In the genomic region with DNA sequence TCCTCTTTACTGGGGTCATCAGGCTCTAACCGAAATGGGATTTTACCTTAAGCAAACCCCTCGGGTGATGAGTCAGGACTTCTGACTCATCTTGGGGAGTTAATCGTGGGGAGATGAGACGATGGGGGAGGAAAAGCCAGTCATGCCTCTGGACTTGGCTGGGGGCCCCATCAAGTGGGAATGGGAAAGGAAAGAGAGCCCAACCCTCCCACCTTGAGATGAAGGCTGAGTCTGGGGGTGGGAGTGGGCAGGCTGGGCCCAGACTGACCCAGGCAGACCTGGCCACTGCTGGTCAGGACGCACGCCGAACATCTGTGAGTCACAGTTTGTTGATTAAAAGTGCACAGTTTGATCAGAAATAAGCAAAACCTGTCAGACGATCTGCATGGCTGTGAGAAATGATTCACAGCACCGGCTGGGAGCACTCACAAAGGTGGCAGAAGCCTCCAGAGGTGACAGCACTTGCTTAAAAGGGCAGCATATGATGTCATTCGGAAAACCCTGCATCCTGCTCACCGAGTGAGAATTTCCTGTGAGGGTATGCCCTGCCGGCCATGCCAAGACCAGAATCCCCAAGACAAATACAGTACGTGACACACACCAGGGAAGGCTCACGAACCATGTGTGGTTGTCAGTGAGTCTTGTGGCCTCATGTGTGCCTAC, we compare ENCODE assay signal across 8 cellular contexts. TPM values are rescaled to one million over a fixed set of nuclear protein-coding genes. Genes with fewer than 3 reads are reported as not detected.
DNase-seq lines count a peak whose midpoint lies in the region; FAIRE-seq and TF ChIP-seq lines count a peak whose summit lies in the region.

No MANE protein-coding gene starts in this region.

- H4K5ac ChIP-seq in H9 (ENCODE audit: insufficient read length, low read depth, low read length) = no peak overlapping the region

- H3K27me3 ChIP-seq in H9 (ENCODE audit: insufficient read depth, low read length) (no peaks in the 10 kb centered on the region), mammary epithelial cell (ENCODE audit: insufficient read depth, low read length) (no peaks in the 10 kb centered on the region)

- H3K9me3 Mint-ChIP-seq in H9 (no peaks in the 10 kb centered on the region), osteocyte (ENCODE audit: unreplicated experiment) (no peaks in the 10 kb centered on the region)

- H2AK5ac ChIP-seq in H9 (ENCODE audit: insufficient read length, low read length) = no peak overlapping the region

- no peak overlapping the region for H3K4me3 ChIP-seq in mammary epithelial cell (replicated peaks in 1 of 3; ENCODE audit: insufficient read depth in 1 of 3, low read depth in 2 of 3, low read length in 3 of 3)

- BruUV-seq in mammary epithelial cell (replicated peaks; lab: Mats Ljungman, UMichigan) = TSS peak; percentile 36

- H2BK15ac ChIP-seq in H9 (ENCODE audit: low read depth, low read length) = no peak overlapping the region

- FAIRE-seq in GM18507 (lab: Jason Lieb, UNC) = peak; percentile 95

- CTCF ChIA-PET in mammary epithelial cell (lab: Charles Lee; ENCODE audit: low non-redundant PET) = no interaction called here

- H2BK5ac ChIP-seq in H9 (ENCODE audit: insufficient read length, low read length) = no peak overlapping the region

- H3K4me3 Mint-ChIP-seq in H9 (no peak overlapping the region), osteocyte (ENCODE audit: unreplicated experiment) (no peak overlapping the region)

- no peak overlapping the region for H3K4ac ChIP-seq in H9 (ENCODE audit: low read depth, low read length)

- H3K79me2 ChIP-seq in H9 (ENCODE audit: insufficient read depth, low read length) = no peaks in the 10 kb centered on the region; the same call in 1 of the 2 replicates
- peaks cover 26% of the 10 kb centered on the region for H3K79me2 ChIP-seq in mammary epithelial cell (ENCODE audit: insufficient read depth, low read length)

- H2AFZ ChIP-seq in H9 (ENCODE audit: low read length) (no peak overlapping the region), mammary epithelial cell (ENCODE audit: low read depth, low read length) (no peak overlapping the region)

- H4K20me1 ChIP-seq in H9 (ENCODE audit: control insufficient read depth, insufficient read depth, insufficient read length) (no peaks in the 10 kb centered on the region), mammary epithelial cell (ENCODE audit: insufficient read depth, low read length) (no peaks in the 10 kb centered on the region)

- no peaks in the 10 kb centered on the region for H3K79me1 ChIP-seq in H9 (ENCODE audit: insufficient read depth, low read depth, low read length, poor library complexity, severe bottlenecking)

- H3K9ac ChIP-seq in H9 (ENCODE audit: extremely low read depth, insufficient read length, low read length) (no peak overlapping the region), mammary epithelial cell (ENCODE audit: insufficient read depth, low read length) (peak overlapping the region; percentile 46)

- no CpG with 5 or more reads among the region's 14 CpGs for WGBS in H9 (ENCODE audit: extremely low coverage, insufficient read length, low lambda C conversion rate)
- 0% methylated on average over 5 of the region's 14 CpGs for WGBS in mammary epithelial cell (ENCODE audit: low coverage, missing lambda C conversion rate)

- H3K27ac ChIP-seq in H9 (ENCODE audit: insufficient read length, low read depth, low read length) (no peak overlapping the region), mammary epithelial cell (ENCODE audit: insufficient read depth, low read depth, low read length) (peak overlapping the region; percentile 82)

- no peak overlapping the region for H3K14ac ChIP-seq in H9 (ENCODE audit: insufficient read depth, low read length)

- H3K4me2 ChIP-seq in H9 (ENCODE audit: insufficient read depth, insufficient read length, low read length) = no peak overlapping the region
- peak overlapping the region; percentile 74 for H3K4me2 ChIP-seq in mammary epithelial cell (ENCODE audit: insufficient read depth, low read depth, low read length)

- in situ Hi-C loops in mammary epithelial cell (cut with MboI; ENCODE audit: low sequenced_read_pairs in 2 of 2) = no loop called here

- no peak overlapping the region for H3K18ac ChIP-seq in H9 (ENCODE audit: insufficient read length, low read depth, low read length)

- H2BK120ac ChIP-seq in H9 (ENCODE audit: low read depth, low read length, poor library complexity, severe bottlenecking) = no peak overlapping the region

- H2BK12ac ChIP-seq in H9 (ENCODE audit: insufficient read length, low read depth, low read length) = no peak overlapping the region

- H3K4me1 ChIP-seq in H9 (ENCODE audit: insufficient read depth, low read length) (no peaks in the 10 kb centered on the region), mammary epithelial cell (ENCODE audit: insufficient read depth, low read length) (peaks cover 46% of the 10 kb centered on the region)

- no peaks in the 10 kb centered on the region for H3K4me1 Mint-ChIP-seq in H9
- peaks cover 61% of the 10 kb centered on the region for H3K4me1 Mint-ChIP-seq in osteocyte (ENCODE audit: unreplicated experiment)

- no peak overlapping the region for H4K91ac ChIP-seq in H9 (ENCODE audit: insufficient read length, low read depth, low read length)

- dilution Hi-C loops in mammary epithelial cell (cut with HindIII; ENCODE audit: low sequenced_read_pairs) = no loop called here

- no peak overlapping the region for H4K8ac ChIP-seq in H9 (replicated peaks; ENCODE audit: insufficient read length, low read depth, low read length)

- no peak overlapping the region for H2BK20ac ChIP-seq in H9 (ENCODE audit: low read depth, low read length, poor library complexity, severe bottlenecking)

- DNase-seq in GM18507 (ENCODE audit: extremely low spot score, insufficient read length, low read depth) (peak; percentile 60), H9 (no peak), NCI-H226 (peak; percentile 88), mammary epithelial cell (peak; percentile 99), osteocyte (ENCODE audit: extremely low spot score, unreplicated experiment) (no peak), SKM-1 (lab: John Stamatoyannopoulos, UW; ENCODE audit: unreplicated experiment) (no peak), T-helper 9 cell (no peak), NOMO-1 treated with DMSO at 0.1 percent for 48 hours (lab: John Stamatoyannopoulos, UW; ENCODE audit: unreplicated experiment) (no peak)

- H3K23ac ChIP-seq in H9 (ENCODE audit: insufficient read length, low read depth, low read length) = no peak overlapping the region

- peak overlapping the region in 2 of 3 experiments; percentile 23 to 61; a peak in 2 of 7 replicates for H3K27ac Mint-ChIP-seq in H9
- H3K27ac Mint-ChIP-seq in osteocyte (ENCODE audit: unreplicated experiment) = peak overlapping the region; percentile 63

- H3K36me3 ChIP-seq in mammary epithelial cell (ENCODE audit: insufficient read depth, low read length) = peaks cover 11% of the 10 kb centered on the region

- no peak overlapping the region for H3T11ph ChIP-seq in H9 (ENCODE audit: low read length)

- H3K9me3 ChIP-seq in H9 (ENCODE audit: control insufficient read depth, low read depth, low read length) (no peaks in the 10 kb centered on the region), mammary epithelial cell (replicated peaks; ENCODE audit: insufficient read depth, low read length) (no peaks in the 10 kb centered on the region)

- H3K23me2 ChIP-seq in H9 (ENCODE audit: insufficient read length, low read depth, low read length, poor library complexity, severe bottlenecking) = no peaks in the 10 kb centered on the region

- intact Hi-C loops in mammary epithelial cell (cut with micrococcal nuclease) = loop anchor here (1.0 to 5.0 kb wide), 4 partner anchors 10 to 93 kb away; no protein-coding TSS in a partner anchor

- H3K27me3 Mint-ChIP-seq in H9 (ENCODE audit: low read depth) = no peaks in the 10 kb centered on the region; the same call in 1 of the 2 replicates
- no peaks in the 10 kb centered on the region for H3K27me3 Mint-ChIP-seq in osteocyte (ENCODE audit: unreplicated experiment)

- H3K36me3 Mint-ChIP-seq in H9 (ENCODE audit: insufficient read depth in 1 of 3, low read depth in 3 of 3) = peaks cover 3 to 44% (median 26%) of the 10 kb centered on the region in 3 experiments; a peak in 5 of 7 replicates
- H3K36me3 Mint-ChIP-seq in osteocyte (ENCODE audit: unreplicated experiment) = peaks cover 28% of the 10 kb centered on the region

- TF ChIP-seq CTCF in H9 (conservative IDR thresholded peaks at IDR 0.05) (no peak), mammary epithelial cell (conservative IDR thresholded peaks at IDR 0.05 in 1 of 2, IDR thresholded peaks at IDR 0.05 in 1 of 2; ENCODE audit: extremely low read depth in 1 of 2, insufficient read depth in 1 of 2, low read depth in 1 of 2, low read length in 2 of 2) (no peak), osteocyte (IDR thresholded peaks at IDR 0.05) (no peak)

- H3K56ac ChIP-seq in H9 (ENCODE audit: insufficient read length, low read depth, low read length) = no peak overlapping the region

RNA-seq across cellular contexts. Expression of a gene that starts 50.0 kb away (rescaled TPM):
- total RNA-seq in H9 (2021) (12.4 and 12.9 TPM in 2 replicates), mammary epithelial cell (10 to 100 TPM; 30.0 to 78.0 TPM), osteocyte (37.5 and 43.2 TPM in 2 replicates)
- polyA plus RNA-seq in mammary epithelial cell = 25.0 TPM
- polyA minus RNA-seq in mammary epithelial cell = 25.6 TPM

Comparison
In these comparisons a context has a peak if more than half of its experiments do, and no peak if none do; other contexts are left out.
1. DNase-seq: peak in GM18507 (single experiment), NCI-H226 (single experiment) and mammary epithelial cell (single experiment); none in H9 (single experiment), osteocyte (single experiment), SKM-1 (single experiment), T-helper 9 cell (single experiment) and NOMO-1 treated with DMSO at 0.1 percent for 48 hours (single experiment).